In genomic region chr4:176054942-176055341, GRCh38 we compare ENCODE assay signal across 2 cellular contexts.
TF ChIP-seq lines count a peak whose summit lies in the region.

No MANE protein-coding gene starts in this region.

TF ChIP-seq in liver, 16 proteins besides CTCF, POLR2A, EP300 and RAD21:
- TF ChIP-seq ZBTB33 (IDR thresholded peaks at IDR 0.05) (no peak), JUND (IDR thresholded peaks at IDR 0.05) (no peak), NR2F2 (IDR thresholded peaks at IDR 0.05) (no peak), GABPA (IDR thresholded peaks at IDR 0.05 in 1 of 2, conservative IDR thresholded peaks at IDR 0.05 in 1 of 2) (no peak), HNF4G (IDR thresholded peaks at IDR 0.05) (no peak), RXRA (IDR thresholded peaks at IDR 0.05) (no peak), SP1 (IDR thresholded peaks at IDR 0.05) (no peak), REST (IDR thresholded peaks at IDR 0.05) (no peak)

TF ChIP-seq in HepG2, 621 proteins besides CTCF, POLR2A, EP300 and RAD21 (continued from another document):
- no peak for TF ChIP-seq AKNA (CRISPR knock-in tag; IDR thresholded peaks at IDR 0.05; ENCODE audit: borderline replicate concordance)
- no peak for TF ChIP-seq MNT (IDR thresholded peaks at IDR 0.05)
- no peak for TF ChIP-seq CBX2 (IDR thresholded peaks at IDR 0.05; ENCODE audit: low read depth, low read length)
- TF ChIP-seq CBX2 (CRISPR knock-in tag; IDR thresholded peaks at IDR 0.05; ENCODE audit: low read depth) = no peak
- no peak for TF ChIP-seq TBL1XR1 (IDR thresholded peaks at IDR 0.05; ENCODE audit: borderline replicate concordance, low read length, partially characterized antibody)
- no peak for TF ChIP-seq SMAD3 (CRISPR knock-in tag; IDR thresholded peaks at IDR 0.05)
- no peak for TF ChIP-seq NFAT5 (CRISPR knock-in tag; IDR thresholded peaks at IDR 0.05)
- TF ChIP-seq ZNF710 (CRISPR knock-in tag; IDR thresholded peaks at IDR 0.05; ENCODE audit: borderline replicate concordance) = no peak
- no peak for TF ChIP-seq SRSF1 (optimal IDR thresholded peaks at IDR 0.05; ENCODE audit: low read depth, low read length)
- TF ChIP-seq MTERF4 (CRISPR knock-in tag; IDR thresholded peaks at IDR 0.05) = no peak
- no peak for TF ChIP-seq NR2F2 (IDR thresholded peaks at IDR 0.05; ENCODE audit: borderline replicate concordance, low read depth)
- TF ChIP-seq GLI4 (CRISPR knock-in tag; IDR thresholded peaks at IDR 0.05; ENCODE audit: borderline replicate concordance) = no peak
- no peak for TF ChIP-seq ZNF713 (CRISPR knock-in tag; IDR thresholded peaks at IDR 0.05)
- no peak for TF ChIP-seq ZNF615 (CRISPR knock-in tag; IDR thresholded peaks at IDR 0.05; ENCODE audit: borderline replicate concordance)
- TF ChIP-seq ZSCAN29 (CRISPR knock-in tag; conservative IDR thresholded peaks at IDR 0.05) = no peak
- no peak for TF ChIP-seq NKX3-1 (CRISPR knock-in tag; IDR thresholded peaks at IDR 0.05)
- TF ChIP-seq ASH2L (IDR thresholded peaks at IDR 0.05; ENCODE audit: insufficient read length, low read depth, low read length) = no peak
